In the genomic region with DNA sequence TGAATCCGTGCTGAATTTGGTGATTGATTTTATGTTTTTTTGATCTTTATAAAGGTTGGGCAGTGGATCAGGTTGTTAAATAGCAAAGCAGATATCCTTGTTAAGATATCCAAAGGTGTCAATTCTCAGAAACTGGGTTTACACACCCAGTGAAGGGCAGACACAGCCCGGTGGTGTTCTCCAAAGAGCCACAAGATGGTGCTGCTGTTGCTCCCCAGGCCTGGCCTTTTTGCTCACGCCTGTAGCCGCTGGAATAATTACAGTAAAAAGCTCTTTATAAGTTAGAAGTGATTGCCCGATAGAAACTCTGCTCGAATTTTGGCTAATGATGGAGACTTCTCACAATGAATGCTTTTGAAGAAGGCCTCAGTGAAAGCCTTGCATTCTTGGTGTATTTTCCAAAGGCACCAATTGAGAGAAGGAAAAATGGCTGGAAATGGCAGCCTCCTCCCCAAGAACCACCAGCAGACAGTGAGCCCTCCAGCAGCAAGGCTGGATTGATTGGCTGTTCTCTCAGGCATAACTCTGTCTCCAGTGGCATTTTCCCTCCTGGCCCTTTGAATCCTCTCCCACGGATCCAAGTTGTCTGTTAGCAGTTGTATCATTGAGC, we compare ENCODE assay signal across 8 cellular contexts.
DNase-seq lines count a peak whose midpoint lies in the region; ATAC-seq lines count a peak whose summit lies in the region.

No MANE protein-coding gene starts in this region.

- peak overlapping the region; percentile 18 for H3K4me3 ChIP-seq in SJCRH30

- peaks cover 5% of the 10 kb centered on the region; the same call in 1 of the 2 replicates for H3K4me1 ChIP-seq in SJCRH30

- ATAC-seq in HG03432 (IDR thresholded peaks at IDR 0.05; ENCODE audit: unreplicated experiment): no peak

- no peaks in the 10 kb centered on the region for H3K9me3 ChIP-seq in SJCRH30 (replicated peaks)

- peak overlapping the region; percentile 6; the same call in 1 of the 2 replicates for H3K27ac ChIP-seq in SJCRH30

- in situ Hi-C loops in T47D (cut with HindIII; ENCODE audit: low pct_unique_long_range_greater_than_20kb, low sequenced_read_pairs): no loop called here

- H3K27me3 ChIP-seq in SJCRH30: no peaks in the 10 kb centered on the region

- no peaks in the 10 kb centered on the region for H3K36me3 ChIP-seq in SJCRH30

- DNase-seq in activated effector memory CD4-positive, alpha-beta T cell treated with anti-CD3 and anti-CD28 coated beads, Interleukin-2, amount 50 U/mL, for 16 hours: peak; percentile 71
- no peak for DNase-seq in activated effector memory CD4-positive, alpha-beta T cell treated with Interleukin-2 at 50 U/mL for 16 hours
- DNase-seq in LoVo (ENCODE audit: low spot score) (peak; percentile 46), SJCRH30 (peak; percentile 64 to 90), T47D (ENCODE audit: low read depth in 1 of 2, low spot score in 1 of 2) (peak; percentile 35 to 74), kidney tubule cell (ENCODE audit: low spot score) (peak; percentile 57)
- peak in 2 of 3 donors; percentile 8 to 11 for DNase-seq in stimulated activated CD4-positive, alpha-beta T cell treated with anti-CD3 and anti-CD28 coated beads, TNF-alpha, amount 100 ng/mL, for 48 hours (ENCODE audit: low read depth in 3 of 3)
